1 cellular context compared by ENCODE assay signal in the genomic region with DNA sequence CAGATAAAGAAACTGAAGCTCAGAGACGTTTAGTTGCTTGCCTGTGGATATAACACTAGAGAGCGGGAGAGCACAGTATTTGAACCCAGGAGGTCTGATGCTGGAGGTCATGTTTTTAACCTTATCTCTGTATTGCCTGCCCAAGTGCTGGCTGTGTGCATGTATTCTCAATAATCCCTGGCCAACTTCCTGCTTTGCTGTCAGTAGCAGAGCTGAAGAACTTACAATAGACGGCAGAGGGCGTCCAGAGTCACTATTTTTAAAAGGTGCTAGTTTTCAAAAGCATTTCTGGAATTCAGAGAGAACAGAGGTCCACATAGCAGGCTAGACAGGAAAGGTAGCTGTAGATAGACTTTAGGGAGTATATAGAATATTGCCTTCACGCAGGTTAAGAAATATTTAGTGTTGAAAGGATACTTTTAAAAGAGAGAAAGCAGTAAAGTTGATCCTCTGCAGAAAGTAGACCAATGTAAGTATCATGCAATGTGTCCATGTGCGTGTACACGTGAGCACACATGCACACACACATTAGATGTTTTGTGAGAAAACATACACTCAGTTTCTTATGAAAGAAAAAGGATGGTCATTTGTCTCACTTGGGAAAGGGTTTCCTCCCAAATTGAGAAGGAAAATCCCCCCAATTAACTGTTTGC.
TF ChIP-seq lines count a peak whose summit lies in the region.

No MANE protein-coding gene starts in this region.

TF ChIP-seq in GM23338, 12 proteins besides CTCF, POLR2A, EP300 and RAD21 (continued from another document):
- TF ChIP-seq, protein P1, sequence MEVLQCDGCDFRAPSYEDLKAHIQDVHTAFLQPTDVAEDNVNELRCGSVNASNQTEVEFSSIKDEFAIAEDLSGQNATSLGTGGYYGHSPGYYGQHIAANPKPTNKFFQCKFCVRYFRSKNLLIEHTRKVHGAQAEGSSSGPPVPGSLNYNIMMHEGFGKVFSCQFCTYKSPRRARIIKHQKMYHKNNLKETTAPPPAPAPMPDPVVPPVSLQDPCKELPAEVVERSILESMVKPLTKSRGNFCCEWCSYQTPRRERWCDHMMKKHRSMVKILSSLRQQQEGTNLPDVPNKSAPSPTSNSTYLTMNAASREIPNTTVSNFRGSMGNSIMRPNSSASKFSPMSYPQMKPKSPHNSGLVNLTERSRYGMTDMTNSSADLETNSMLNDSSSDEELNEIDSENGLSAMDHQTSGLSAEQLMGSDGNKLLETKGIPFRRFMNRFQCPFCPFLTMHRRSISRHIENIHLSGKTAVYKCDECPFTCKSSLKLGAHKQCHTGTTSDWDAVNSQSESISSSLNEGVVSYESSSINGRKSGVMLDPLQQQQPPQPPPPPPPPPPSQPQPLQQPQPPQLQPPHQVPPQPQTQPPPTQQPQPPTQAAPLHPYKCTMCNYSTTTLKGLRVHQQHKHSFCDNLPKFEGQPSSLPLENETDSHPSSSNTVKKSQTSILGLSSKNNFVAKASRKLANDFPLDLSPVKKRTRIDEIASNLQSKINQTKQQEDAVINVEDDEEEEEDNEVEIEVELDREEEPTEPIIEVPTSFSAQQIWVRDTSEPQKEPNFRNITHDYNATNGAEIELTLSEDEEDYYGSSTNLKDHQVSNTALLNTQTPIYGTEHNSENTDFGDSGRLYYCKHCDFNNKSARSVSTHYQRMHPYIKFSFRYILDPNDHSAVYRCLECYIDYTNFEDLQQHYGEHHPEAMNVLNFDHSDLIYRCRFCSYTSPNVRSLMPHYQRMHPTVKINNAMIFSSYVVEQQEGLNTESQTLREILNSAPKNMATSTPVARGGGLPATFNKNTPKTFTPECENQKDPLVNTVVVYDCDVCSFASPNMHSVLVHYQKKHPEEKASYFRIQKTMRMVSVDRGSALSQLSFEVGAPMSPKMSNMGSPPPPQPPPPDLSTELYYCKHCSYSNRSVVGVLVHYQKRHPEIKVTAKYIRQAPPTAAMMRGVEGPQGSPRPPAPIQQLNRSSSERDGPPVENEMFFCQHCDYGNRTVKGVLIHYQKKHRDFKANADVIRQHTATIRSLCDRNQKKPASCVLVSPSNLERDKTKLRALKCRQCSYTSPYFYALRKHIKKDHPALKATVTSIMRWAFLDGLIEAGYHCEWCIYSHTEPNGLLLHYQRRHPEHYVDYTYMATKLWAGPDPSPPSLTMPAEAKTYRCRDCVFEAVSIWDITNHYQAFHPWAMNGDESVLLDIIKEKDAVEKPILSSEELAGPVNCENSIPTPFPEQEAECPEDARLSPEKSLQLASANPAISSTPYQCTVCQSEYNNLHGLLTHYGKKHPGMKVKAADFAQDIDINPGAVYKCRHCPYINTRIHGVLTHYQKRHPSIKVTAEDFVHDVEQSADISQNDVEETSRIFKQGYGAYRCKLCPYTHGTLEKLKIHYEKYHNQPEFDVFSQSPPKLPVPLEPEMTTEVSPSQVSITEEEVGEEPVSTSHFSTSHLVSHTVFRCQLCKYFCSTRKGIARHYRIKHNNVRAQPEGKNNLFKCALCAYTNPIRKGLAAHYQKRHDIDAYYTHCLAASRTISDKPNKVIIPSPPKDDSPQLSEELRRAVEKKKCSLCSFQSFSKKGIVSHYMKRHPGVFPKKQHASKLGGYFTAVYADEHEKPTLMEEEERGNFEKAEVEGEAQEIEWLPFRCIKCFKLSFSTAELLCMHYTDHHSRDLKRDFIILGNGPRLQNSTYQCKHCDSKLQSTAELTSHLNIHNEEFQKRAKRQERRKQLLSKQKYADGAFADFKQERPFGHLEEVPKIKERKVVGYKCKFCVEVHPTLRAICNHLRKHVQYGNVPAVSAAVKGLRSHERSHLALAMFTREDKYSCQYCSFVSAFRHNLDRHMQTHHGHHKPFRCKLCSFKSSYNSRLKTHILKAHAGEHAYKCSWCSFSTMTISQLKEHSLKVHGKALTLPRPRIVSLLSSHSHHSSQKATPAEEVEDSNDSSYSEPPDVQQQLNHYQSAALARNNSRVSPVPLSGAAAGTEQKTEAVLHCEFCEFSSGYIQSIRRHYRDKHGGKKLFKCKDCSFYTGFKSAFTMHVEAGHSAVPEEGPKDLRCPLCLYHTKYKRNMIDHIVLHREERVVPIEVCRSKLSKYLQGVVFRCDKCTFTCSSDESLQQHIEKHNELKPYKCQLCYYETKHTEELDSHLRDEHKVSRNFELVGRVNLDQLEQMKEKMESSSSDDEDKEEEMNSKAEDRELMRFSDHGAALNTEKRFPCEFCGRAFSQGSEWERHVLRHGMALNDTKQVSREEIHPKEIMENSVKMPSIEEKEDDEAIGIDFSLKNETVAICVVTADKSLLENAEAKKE (CRISPR knock-in tag; IDR thresholded peaks at IDR 0.05), result no peak
- no peak for TF ChIP-seq JUNB (IDR thresholded peaks at IDR 0.05; ENCODE audit: unreplicated experiment)
- TF ChIP-seq CREB1 (CRISPR knock-in tag; IDR thresholded peaks at IDR 0.05; ENCODE audit: low read depth), result no peak
- TF ChIP-seq STAT1 (IDR thresholded peaks at IDR 0.05; ENCODE audit: unreplicated experiment), result no peak
- no peak for TF ChIP-seq ZNF114 (CRISPR knock-in tag; IDR thresholded peaks at IDR 0.05)
- TF ChIP-seq POLR2AphosphoS5 (IDR thresholded peaks at IDR 0.05; ENCODE audit: low read depth), result no peak
- TF ChIP-seq EZH2phosphoT487 (IDR thresholded peaks at IDR 0.05; ENCODE audit: unreplicated experiment), result no peak
- TF ChIP-seq NANOG (IDR thresholded peaks at IDR 0.05; ENCODE audit: borderline replicate concordance), result no peak
- TF ChIP-seq, protein P2, sequence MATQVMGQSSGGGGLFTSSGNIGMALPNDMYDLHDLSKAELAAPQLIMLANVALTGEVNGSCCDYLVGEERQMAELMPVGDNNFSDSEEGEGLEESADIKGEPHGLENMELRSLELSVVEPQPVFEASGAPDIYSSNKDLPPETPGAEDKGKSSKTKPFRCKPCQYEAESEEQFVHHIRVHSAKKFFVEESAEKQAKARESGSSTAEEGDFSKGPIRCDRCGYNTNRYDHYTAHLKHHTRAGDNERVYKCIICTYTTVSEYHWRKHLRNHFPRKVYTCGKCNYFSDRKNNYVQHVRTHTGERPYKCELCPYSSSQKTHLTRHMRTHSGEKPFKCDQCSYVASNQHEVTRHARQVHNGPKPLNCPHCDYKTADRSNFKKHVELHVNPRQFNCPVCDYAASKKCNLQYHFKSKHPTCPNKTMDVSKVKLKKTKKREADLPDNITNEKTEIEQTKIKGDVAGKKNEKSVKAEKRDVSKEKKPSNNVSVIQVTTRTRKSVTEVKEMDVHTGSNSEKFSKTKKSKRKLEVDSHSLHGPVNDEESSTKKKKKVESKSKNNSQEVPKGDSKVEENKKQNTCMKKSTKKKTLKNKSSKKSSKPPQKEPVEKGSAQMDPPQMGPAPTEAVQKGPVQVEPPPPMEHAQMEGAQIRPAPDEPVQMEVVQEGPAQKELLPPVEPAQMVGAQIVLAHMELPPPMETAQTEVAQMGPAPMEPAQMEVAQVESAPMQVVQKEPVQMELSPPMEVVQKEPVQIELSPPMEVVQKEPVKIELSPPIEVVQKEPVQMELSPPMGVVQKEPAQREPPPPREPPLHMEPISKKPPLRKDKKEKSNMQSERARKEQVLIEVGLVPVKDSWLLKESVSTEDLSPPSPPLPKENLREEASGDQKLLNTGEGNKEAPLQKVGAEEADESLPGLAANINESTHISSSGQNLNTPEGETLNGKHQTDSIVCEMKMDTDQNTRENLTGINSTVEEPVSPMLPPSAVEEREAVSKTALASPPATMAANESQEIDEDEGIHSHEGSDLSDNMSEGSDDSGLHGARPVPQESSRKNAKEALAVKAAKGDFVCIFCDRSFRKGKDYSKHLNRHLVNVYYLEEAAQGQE (IDR thresholded peaks at IDR 0.05; ENCODE audit: unreplicated experiment), result no peak
TF ChIP-seq in GM23338: peak in this region for 0.
